Comparison of ENCODE assay signal across 8 cellular contexts in genomic region chr1:115089443-115090340, GRCh38. TPM values are rescaled to one million over a fixed set of nuclear protein-coding genes. Genes with fewer than 3 reads are reported as not detected.
A peak's percentile ranks its signal among the peaks of the same experiment; 100 is the strongest.
DNase-seq lines count a peak whose midpoint lies in the region; ATAC-seq and TF ChIP-seq lines count a peak whose summit lies in the region.

TSPAN2 (minus strand) TSS chr1:115089503; CDS start chr1:115089432, 71 bp downstream.

- intact Hi-C loops in ascending aorta (cut with DNase I), result loop anchor here (2.0 to 10.0 kb wide), 3 partner anchors 17 to 505 kb away; partner anchors contain the start of genes BCAS2 and DENND2C

- H3K4me3 ChIP-seq in H7 (ENCODE audit: insufficient read depth, low read depth, low read length), result peak within 1 kb of the TSS; percentile 81
- peak within 1 kb of the TSS; percentile 84 to 90 for H3K4me3 ChIP-seq in ascending aorta
- H3K4me3 ChIP-seq in iPS-11a (ENCODE audit: low read depth, low read length), result peak within 1 kb of the TSS; percentile 71
- H3K4me3 ChIP-seq in skeletal muscle cell (ENCODE audit: low read depth, low read length), result peak within 1 kb of the TSS; percentile 48

- H3K36me3 ChIP-seq in H7 (replicated peaks; ENCODE audit: control insufficient read depth, insufficient read depth, low read length) (no peaks in the 10 kb centered on the region), ascending aorta (no peaks in the 10 kb centered on the region)

- H3K4me1 ChIP-seq in ascending aorta, result peaks cover 4 to 27% of the 10 kb centered on the region in 2 donors

- H3K27me3 ChIP-seq in H7 (ENCODE audit: control insufficient read depth, insufficient read depth, low read length), result peaks cover 13% of the 10 kb centered on the region
- H3K27me3 ChIP-seq in ascending aorta, result no peaks in the 10 kb centered on the region

- peak; percentile 2 to 61 (median 53) for TF ChIP-seq CTCF in ascending aorta (IDR thresholded peaks at IDR 0.05)

- peak; percentile 95 for DNase-seq in H7
- peak; percentile 79 to 95 for DNase-seq in ascending aorta (ENCODE audit: low spot score in 2 of 2)
- no peak for DNase-seq in skeletal muscle cell (ENCODE audit: low read depth)

- ATAC-seq in SK-N-SH treated with all-trans-retinoic acid at 6 μM for 48 hours (peak; percentile 85), HG02588 (IDR thresholded peaks at IDR 0.05; ENCODE audit: unreplicated experiment) (no peak), GM19395 (IDR thresholded peaks at IDR 0.05; ENCODE audit: unreplicated experiment) (no peak), GM18858 (IDR thresholded peaks at IDR 0.05; ENCODE audit: unreplicated experiment) (no peak)

- peak within 1 kb of the TSS; percentile 95 to 99 for H3K27ac ChIP-seq in ascending aorta

- no peaks in the 10 kb centered on the region for H3K9me3 ChIP-seq in ascending aorta

TF ChIP-seq in SK-N-SH treated with all-trans-retinoic acid at 6 μM for 48 hours, 23 proteins besides CTCF, POLR2A, EP300 and RAD21:
- no peak for TF ChIP-seq ZC3H10 (CRISPR knock-in tag; IDR thresholded peaks at IDR 0.05)
- TF ChIP-seq TOX (CRISPR knock-in tag; IDR thresholded peaks at IDR 0.05; ENCODE audit: borderline replicate concordance), result no peak
- no peak for TF ChIP-seq TCF4 (CRISPR knock-in tag; IDR thresholded peaks at IDR 0.05; ENCODE audit: borderline replicate concordance)
- TF ChIP-seq ARNTL (CRISPR knock-in tag; IDR thresholded peaks at IDR 0.05; ENCODE audit: borderline replicate concordance, low read depth), result no peak
- TF ChIP-seq, protein P1, sequence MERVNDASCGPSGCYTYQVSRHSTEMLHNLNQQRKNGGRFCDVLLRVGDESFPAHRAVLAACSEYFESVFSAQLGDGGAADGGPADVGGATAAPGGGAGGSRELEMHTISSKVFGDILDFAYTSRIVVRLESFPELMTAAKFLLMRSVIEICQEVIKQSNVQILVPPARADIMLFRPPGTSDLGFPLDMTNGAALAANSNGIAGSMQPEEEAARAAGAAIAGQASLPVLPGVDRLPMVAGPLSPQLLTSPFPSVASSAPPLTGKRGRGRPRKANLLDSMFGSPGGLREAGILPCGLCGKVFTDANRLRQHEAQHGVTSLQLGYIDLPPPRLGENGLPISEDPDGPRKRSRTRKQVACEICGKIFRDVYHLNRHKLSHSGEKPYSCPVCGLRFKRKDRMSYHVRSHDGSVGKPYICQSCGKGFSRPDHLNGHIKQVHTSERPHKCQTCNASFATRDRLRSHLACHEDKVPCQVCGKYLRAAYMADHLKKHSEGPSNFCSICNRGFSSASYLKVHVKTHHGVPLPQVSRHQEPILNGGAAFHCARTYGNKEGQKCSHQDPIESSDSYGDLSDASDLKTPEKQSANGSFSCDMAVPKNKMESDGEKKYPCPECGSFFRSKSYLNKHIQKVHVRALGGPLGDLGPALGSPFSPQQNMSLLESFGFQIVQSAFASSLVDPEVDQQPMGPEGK (CRISPR knock-in tag; IDR thresholded peaks at IDR 0.05; ENCODE audit: borderline replicate concordance), result no peak
- TF ChIP-seq ESRRG (CRISPR knock-in tag; IDR thresholded peaks at IDR 0.05), result no peak
- no peak for TF ChIP-seq BACH2 (CRISPR knock-in tag; IDR thresholded peaks at IDR 0.05; ENCODE audit: borderline replicate concordance)
- TF ChIP-seq CSDC2 (CRISPR knock-in tag; IDR thresholded peaks at IDR 0.05), result no peak
- TF ChIP-seq GLIS3 (CRISPR knock-in tag; IDR thresholded peaks at IDR 0.05), result no peak
- TF ChIP-seq, protein P2, sequence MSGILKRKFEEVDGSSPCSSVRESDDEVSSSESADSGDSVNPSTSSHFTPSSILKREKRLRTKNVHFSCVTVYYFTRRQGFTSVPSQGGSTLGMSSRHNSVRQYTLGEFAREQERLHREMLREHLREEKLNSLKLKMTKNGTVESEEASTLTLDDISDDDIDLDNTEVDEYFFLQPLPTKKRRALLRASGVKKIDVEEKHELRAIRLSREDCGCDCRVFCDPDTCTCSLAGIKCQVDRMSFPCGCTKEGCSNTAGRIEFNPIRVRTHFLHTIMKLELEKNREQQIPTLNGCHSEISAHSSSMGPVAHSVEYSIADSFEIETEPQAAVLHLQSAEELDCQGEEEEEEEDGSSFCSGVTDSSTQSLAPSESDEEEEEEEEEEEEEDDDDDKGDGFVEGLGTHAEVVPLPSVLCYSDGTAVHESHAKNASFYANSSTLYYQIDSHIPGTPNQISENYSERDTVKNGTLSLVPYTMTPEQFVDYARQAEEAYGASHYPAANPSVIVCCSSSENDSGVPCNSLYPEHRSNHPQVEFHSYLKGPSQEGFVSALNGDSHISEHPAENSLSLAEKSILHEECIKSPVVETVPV (CRISPR knock-in tag; IDR thresholded peaks at IDR 0.05), result no peak
- no peak for TF ChIP-seq SNAI2 (CRISPR knock-in tag; IDR thresholded peaks at IDR 0.05)
- TF ChIP-seq, protein P3, sequence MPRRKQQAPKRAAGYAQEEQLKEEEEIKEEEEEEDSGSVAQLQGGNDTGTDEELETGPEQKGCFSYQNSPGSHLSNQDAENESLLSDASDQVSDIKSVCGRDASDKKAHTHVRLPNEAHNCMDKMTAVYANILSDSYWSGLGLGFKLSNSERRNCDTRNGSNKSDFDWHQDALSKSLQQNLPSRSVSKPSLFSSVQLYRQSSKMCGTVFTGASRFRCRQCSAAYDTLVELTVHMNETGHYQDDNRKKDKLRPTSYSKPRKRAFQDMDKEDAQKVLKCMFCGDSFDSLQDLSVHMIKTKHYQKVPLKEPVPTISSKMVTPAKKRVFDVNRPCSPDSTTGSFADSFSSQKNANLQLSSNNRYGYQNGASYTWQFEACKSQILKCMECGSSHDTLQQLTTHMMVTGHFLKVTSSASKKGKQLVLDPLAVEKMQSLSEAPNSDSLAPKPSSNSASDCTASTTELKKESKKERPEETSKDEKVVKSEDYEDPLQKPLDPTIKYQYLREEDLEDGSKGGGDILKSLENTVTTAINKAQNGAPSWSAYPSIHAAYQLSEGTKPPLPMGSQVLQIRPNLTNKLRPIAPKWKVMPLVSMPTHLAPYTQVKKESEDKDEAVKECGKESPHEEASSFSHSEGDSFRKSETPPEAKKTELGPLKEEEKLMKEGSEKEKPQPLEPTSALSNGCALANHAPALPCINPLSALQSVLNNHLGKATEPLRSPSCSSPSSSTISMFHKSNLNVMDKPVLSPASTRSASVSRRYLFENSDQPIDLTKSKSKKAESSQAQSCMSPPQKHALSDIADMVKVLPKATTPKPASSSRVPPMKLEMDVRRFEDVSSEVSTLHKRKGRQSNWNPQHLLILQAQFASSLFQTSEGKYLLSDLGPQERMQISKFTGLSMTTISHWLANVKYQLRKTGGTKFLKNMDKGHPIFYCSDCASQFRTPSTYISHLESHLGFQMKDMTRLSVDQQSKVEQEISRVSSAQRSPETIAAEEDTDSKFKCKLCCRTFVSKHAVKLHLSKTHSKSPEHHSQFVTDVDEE (CRISPR knock-in tag; IDR thresholded peaks at IDR 0.05), result no peak
- TF ChIP-seq CREB5 (CRISPR knock-in tag; IDR thresholded peaks at IDR 0.05; ENCODE audit: low read depth), result no peak
- TF ChIP-seq, protein P4, sequence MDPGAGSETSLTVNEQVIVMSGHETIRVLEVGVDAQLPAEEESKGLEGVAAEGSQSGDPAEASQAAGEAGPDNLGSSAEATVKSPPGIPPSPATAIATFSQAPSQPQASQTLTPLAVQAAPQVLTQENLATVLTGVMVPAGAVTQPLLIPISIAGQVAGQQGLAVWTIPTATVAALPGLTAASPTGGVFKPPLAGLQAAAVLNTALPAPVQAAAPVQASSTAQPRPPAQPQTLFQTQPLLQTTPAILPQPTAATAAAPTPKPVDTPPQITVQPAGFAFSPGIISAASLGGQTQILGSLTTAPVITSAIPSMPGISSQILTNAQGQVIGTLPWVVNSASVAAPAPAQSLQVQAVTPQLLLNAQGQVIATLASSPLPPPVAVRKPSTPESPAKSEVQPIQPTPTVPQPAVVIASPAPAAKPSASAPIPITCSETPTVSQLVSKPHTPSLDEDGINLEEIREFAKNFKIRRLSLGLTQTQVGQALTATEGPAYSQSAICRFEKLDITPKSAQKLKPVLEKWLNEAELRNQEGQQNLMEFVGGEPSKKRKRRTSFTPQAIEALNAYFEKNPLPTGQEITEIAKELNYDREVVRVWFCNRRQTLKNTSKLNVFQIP (CRISPR knock-in tag; IDR thresholded peaks at IDR 0.05; ENCODE audit: borderline replicate concordance, low read depth), result no peak
- TF ChIP-seq ZFP3 (CRISPR knock-in tag; IDR thresholded peaks at IDR 0.05), result no peak
- TF ChIP-seq ZNF70 (CRISPR knock-in tag; IDR thresholded peaks at IDR 0.05), result no peak
- TF ChIP-seq OSR1 (CRISPR knock-in tag; IDR thresholded peaks at IDR 0.05), result no peak
- no peak for TF ChIP-seq ISL1 (CRISPR knock-in tag; IDR thresholded peaks at IDR 0.05)
- TF ChIP-seq ZFP30 (CRISPR knock-in tag; IDR thresholded peaks at IDR 0.05), result no peak
- no peak for TF ChIP-seq ZNF565 (CRISPR knock-in tag; conservative IDR thresholded peaks at IDR 0.05; ENCODE audit: low read depth)
TF ChIP-seq in SK-N-SH treated with all-trans-retinoic acid at 6 μM for 48 hours: peak in this region for 0.

RNA-seq across cellular contexts. Expression of gene TSPAN2, which starts in this region (rescaled TPM):
- total RNA-seq in H7 (2014; rRNA removed; shearing (Covaris generic)), result 5.1 and 5.3 TPM in 2 replicates
- total RNA-seq in ascending aorta, result 10.9 TPM
